In the genomic region with DNA sequence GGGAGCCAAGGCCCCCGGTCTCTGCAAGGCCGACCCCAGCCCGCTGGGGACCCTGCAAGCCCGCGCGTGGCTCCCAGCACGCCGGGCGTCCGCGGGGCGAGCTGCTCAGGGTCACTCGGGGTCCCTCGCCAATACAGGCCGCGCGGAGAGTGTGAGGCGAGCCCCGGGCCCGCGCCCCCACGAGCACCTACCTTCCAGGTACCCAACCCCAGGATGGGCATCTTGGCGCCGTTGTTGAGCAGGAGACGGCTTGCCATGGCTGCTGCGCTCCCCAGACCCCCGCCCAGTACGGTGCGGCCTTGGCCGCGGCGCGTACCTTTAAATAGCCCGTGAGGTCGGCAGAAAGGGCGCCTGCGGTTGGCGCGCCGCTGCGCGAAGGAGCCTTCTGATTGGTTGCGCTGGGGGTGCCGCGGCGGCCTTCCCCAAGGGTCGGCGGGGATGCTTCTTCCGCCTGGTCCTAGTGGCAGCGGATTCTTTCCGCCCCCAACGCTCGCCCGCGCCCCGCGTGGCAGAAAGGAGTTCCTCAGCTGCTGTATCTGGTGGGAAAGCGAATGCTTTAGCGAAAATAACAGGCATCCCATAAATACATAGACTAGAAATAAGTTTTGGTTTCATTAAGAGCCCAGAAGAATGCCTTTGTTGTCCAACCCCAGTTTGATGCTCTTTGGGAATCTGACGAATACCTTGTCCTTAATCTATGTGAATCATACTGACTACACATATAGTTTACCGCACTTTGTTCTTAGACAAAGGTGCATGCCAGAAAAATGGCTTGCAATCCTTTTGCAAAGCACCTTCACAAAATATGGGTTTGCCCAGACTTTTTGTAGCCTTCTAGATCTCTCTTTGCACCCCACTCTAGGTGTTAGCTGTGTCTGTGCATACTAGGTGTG, we compare ENCODE assay signal across 8 cellular contexts.
DNase-seq lines count a peak whose midpoint lies in the region; ATAC-seq lines count a peak whose summit lies in the region.

A gene (minus strand): TSS at position 295 of the 893 bp plus-strand sequence. CDS start 38 bp downstream, at position 257.

- DNase-seq in ACHN (peak; percentile 97), NCI-H345 treated with DMSO at 0.1 percent for 48 hours (lab: John Stamatoyannopoulos, UW; ENCODE audit: unreplicated experiment) (peak; percentile 88), kidney tubule cell (ENCODE audit: low spot score) (peak; percentile 95)
- peak; percentile 78 to 79 for DNase-seq in activated CD4-positive, alpha-beta T cell treated with anti-CD3 and anti-CD28 coated beads for 4 hours
- peak; percentile 70 to 79 for DNase-seq in stimulated activated CD4-positive, alpha-beta T cell treated with anti-CD3 and anti-CD28 coated beads, Interleukin-1b, Interleukin-23, amount 100 ng/mL, for 4 hours (ENCODE audit: low read depth in 2 of 2)

- in situ Hi-C loops in ACHN (cut with HindIII; ENCODE audit: low pct_ligation_motif_present, low pct_unique_long_range_greater_than_20kb, low sequenced_read_pairs) = no loop called here

- ATAC-seq in GM18868 (IDR thresholded peaks at IDR 0.05; ENCODE audit: unreplicated experiment) (peak; percentile 91), HG03103 (IDR thresholded peaks at IDR 0.05; ENCODE audit: low read depth, unreplicated experiment) (peak; percentile 94)

- peak within 1 kb of the TSS; percentile 52 for H3K27ac ChIP-seq in cingulate gyrus (ENCODE audit: low read depth, low read length)

Comparison
In these comparisons a context has a peak if more than half of its experiments do, and no peak if none do; other contexts are left out.
1. Peak in every context shown above with its lines: DNase-seq, ATAC-seq and H3K27ac ChIP-seq.